25 cellular contexts compared by ENCODE assay signal in genomic region chr2:60290534-60290933, GRCh38.
"Had no signal": no experiment of that assay in that cellular context is flagged by ENCODE, and none has a peak within 500 bp of the region (broad histone marks: within the 10 kb centered on the region; RNA-seq: fewer than 3 reads in every experiment).

No MANE protein-coding gene starts in this region.

- H3K27ac ChIP-seq: heart left ventricle, left lung, lower lobe of right lung, ovary, right atrium auricular region, stomach, suprapubic skin, thoracic aorta, tibial artery, upper lobe of right lung had no signal

- H3K4me1 ChIP-seq: heart left ventricle, left lung, lower lobe of right lung, right atrium auricular region, stomach, tibial artery, upper lobe of right lung had no signal

- DNase-seq: heart left ventricle; islet precursor cell; left lung; lower lobe of right lung; mammary epithelial cell; mesendoderm; naive B cell; natural killer cell; ovary; stimulated activated CD4-positive, alpha-beta T cell treated with anti-CD3 and anti-CD28 coated beads, Interleukin-12 subunit alpha, Interleukin-12 subunit beta, amount 100 ng/mL, for 4 hours; stimulated activated CD4-positive, alpha-beta T cell treated with anti-CD3 and anti-CD28 coated beads, Interleukin-15, amount 100 ng/mL, for 24 hours; stimulated activated CD4-positive, alpha-beta T cell treated with anti-CD3 and anti-CD28 coated beads, Interleukin-2, amount 100 ng/mL, for 24 hours; stimulated activated CD4-positive, alpha-beta T cell treated with anti-CD3 and anti-CD28 coated beads, Interleukin-4, amount 100 ng/mL, for 1 hour; stimulated activated naive B cell treated with anti-CD40 and anti-IgM and Interleukin-4, amounts not matched to agents 10 μg/mL and 1 μg/mL and 100 μg/mL, for 72 hours; stimulated activated naive CD8-positive, alpha-beta T cell treated with anti-CD3 and anti-CD28 coated beads, Interleukin-15, Interleukin-2, amounts not matched to agents 100 U/mL and 50 U/mL, for 24 hours; stomach; tibial artery; trophoblast cell; upper lobe of right lung had no signal

- FAIRE-seq: urothelium cell line had no signal

- H3K4me3 ChIP-seq: heart left ventricle, left lung, lower lobe of right lung, ovary, right atrium auricular region, skin epidermis, stomach, suprapubic skin, thoracic aorta, tibial artery, upper lobe of right lung had no signal

- ATAC-seq: heart left ventricle; left lung; lower lobe of right lung; natural killer cell; sciatic nerve; stimulated activated naive B cell treated with anti-CD40 and anti-IgM and Interleukin-4, amounts not matched to agents 10 μg/mL and 1 μg/mL and 100 μg/mL, for 72 hours; stimulated activated naive CD8-positive, alpha-beta T cell treated with anti-CD3 and anti-CD28 coated beads, Interleukin-15, Interleukin-2, amounts not matched to agents 100 U/mL and 50 U/mL, for 24 hours; upper lobe of right lung had no signal

- H3K27me3 ChIP-seq: heart left ventricle, left lung, ovary, right atrium auricular region, stomach, suprapubic skin, tibial artery, upper lobe of right lung had no signal

- H3K36me3 ChIP-seq: heart left ventricle, left lung, lower lobe of right lung, ovary, right atrium auricular region, stomach, suprapubic skin, thoracic aorta, tibial artery, upper lobe of right lung had no signal

- H3K9me3 ChIP-seq: left lung, lower lobe of right lung, stomach, suprapubic skin, thoracic aorta, tibial artery, upper lobe of right lung had no signal
